Comparison of ENCODE assay signal across 8 cellular contexts in the genomic region with DNA sequence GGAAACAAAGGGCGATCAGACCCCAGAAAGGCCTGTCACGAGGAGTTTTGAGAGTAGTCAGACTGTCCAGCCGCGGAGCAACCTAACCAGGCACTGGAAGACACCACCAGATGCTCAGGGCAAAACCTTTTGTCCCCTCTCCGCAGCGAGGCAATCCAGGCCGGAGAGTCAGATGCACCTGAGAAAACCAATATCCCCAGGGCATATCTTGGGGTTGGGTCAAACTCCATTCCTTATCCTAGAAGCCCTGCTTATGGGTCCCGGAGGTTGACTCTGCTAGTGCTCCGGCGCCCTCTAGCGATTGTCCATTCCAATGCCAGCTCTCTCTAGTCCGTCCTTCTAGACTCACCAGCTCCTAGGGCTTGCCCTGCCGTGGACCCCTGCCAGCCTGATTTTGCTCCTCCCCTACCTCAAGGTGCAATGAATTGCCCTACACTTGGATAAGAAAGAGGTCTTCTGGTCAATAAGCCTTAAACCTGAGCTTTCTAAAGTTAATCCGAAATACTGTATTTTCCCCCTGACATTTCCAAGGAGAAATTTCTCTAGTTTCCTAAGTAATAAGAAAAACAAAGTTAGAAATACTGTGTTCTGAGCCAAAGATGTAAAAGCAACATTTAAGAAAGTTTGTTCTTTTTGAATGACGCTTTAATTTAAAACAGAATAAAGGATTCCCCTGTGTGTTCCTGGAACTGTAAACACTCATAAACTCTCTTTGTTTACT. TPM values are rescaled to one million over a fixed set of nuclear protein-coding genes. Genes with fewer than 3 reads are reported as not detected.
DNase-seq lines count a peak whose midpoint lies in the region; ATAC-seq and TF ChIP-seq lines count a peak whose summit lies in the region.

No MANE protein-coding gene starts in this region.

- peaks cover 0 to under 1% of the 10 kb centered on the region in 2 donors for H3K27me3 ChIP-seq in right atrium auricular region

- no peaks in the 10 kb centered on the region for H3K9me3 ChIP-seq in right atrium auricular region

- TF ChIP-seq CTCF in GM10266 (IDR thresholded peaks at IDR 0.05; ENCODE audit: control insufficient read depth, insufficient read depth, low read depth, missing control alignments) (peak; percentile 91), right atrium auricular region (IDR thresholded peaks at IDR 0.05) (peak; percentile 75 to 90), retinal pigment epithelial cell (conservative IDR thresholded peaks at IDR 0.05; ENCODE audit: low read depth, low read length) (peak; percentile 95)

- H3K36me3 ChIP-seq in right atrium auricular region: no peaks in the 10 kb centered on the region

- peak; percentile 77 for DNase-seq in GM10266 (ENCODE audit: extremely low spot score)
- peak; percentile 85 to 97 (median 88) for DNase-seq in NCI-H1417 (lab: John Stamatoyannopoulos, UW)
- DNase-seq in SKM-1 treated with dmso at 0.1 percent for 144 hours (lab: John Stamatoyannopoulos, UW; ENCODE audit: unreplicated experiment): peak; percentile 52
- peak in 53 of 58 donors; percentile 17 to 89 (median 57) for DNase-seq in anterior cingulate cortex (lab: John Stamatoyannopoulos, UW)
- DNase-seq in right atrium auricular region (ENCODE audit: low spot score): peak; percentile 81
- no peak for DNase-seq in retinal pigment epithelial cell (ENCODE audit: low read depth)

- H3K4me1 ChIP-seq in right atrium auricular region: peaks cover 0 to 2% of the 10 kb centered on the region in 2 donors

- peak; percentile 94 for ATAC-seq in HG02588 (IDR thresholded peaks at IDR 0.05; ENCODE audit: unreplicated experiment)
- ATAC-seq in HG03457 (IDR thresholded peaks at IDR 0.05; ENCODE audit: unreplicated experiment): no peak

- H3K4me3 ChIP-seq in right atrium auricular region (no peak overlapping the region), retinal pigment epithelial cell (ENCODE audit: low read length) (no peak overlapping the region)

- H3K27ac ChIP-seq in right atrium auricular region: no peak overlapping the region

RNA-seq across cellular contexts. Expression of gene CPNE4, which starts 5.5 kb away (rescaled TPM):
- total RNA-seq in right atrium auricular region: 10 to 100 TPM in 1 of 2 donors, under 1 TPM in 1; 0.31 to 28.0 TPM
